Comparison of ENCODE assay signal across 21 cellular contexts in genomic region chr9:131449276-131449675, GRCh38. TPM values are rescaled to one million over a fixed set of nuclear protein-coding genes. Genes with fewer than 3 reads are reported as not detected.
A peak's percentile ranks its signal among the peaks of the same experiment; 100 is the strongest.
DNase-seq lines count a peak whose midpoint lies in the region; ATAC-seq and TF ChIP-seq lines count a peak whose summit lies in the region.
"Had no signal": no experiment of that assay in that cellular context is flagged by ENCODE, and none has a peak within 500 bp of the region (broad histone marks: within the 10 kb centered on the region; RNA-seq: fewer than 3 reads in every experiment).

No MANE protein-coding gene starts in this region.

- peak; percentile 59 for ATAC-seq in activated CD4-positive, alpha-beta T cell treated with anti-CD3 and anti-CD28 coated beads for 36 hours
- ATAC-seq in naive thymus-derived CD4-positive, alpha-beta T cell, result no peak
- no peak for ATAC-seq in PC-3
- ATAC-seq: left cardiac atrium had no signal

- H3K4me3 Mint-ChIP-seq in activated CD4-positive, alpha-beta T cell treated with anti-CD3 and anti-CD28 coated beads for 36 hours, result no peak overlapping the region
- H3K4me3 Mint-ChIP-seq in activated naive CD8-positive, alpha-beta T cell treated with anti-CD3 and anti-CD28 coated beads for 36 hours, result no peak overlapping the region
- no peak overlapping the region for H3K4me3 Mint-ChIP-seq in naive thymus-derived CD4-positive, alpha-beta T cell
- H3K4me3 Mint-ChIP-seq: neural progenitor cell had no signal

- no peak for TF ChIP-seq POLR2A in spleen (IDR thresholded peaks at IDR 0.05)

- no peaks in the 10 kb centered on the region for H3K27me3 Mint-ChIP-seq in activated CD4-positive, alpha-beta T cell treated with anti-CD3 and anti-CD28 coated beads for 36 hours
- H3K27me3 Mint-ChIP-seq in activated naive CD8-positive, alpha-beta T cell treated with anti-CD3 and anti-CD28 coated beads for 36 hours, result no peaks in the 10 kb centered on the region
- H3K27me3 Mint-ChIP-seq in naive thymus-derived CD4-positive, alpha-beta T cell, result no peaks in the 10 kb centered on the region
- H3K27me3 Mint-ChIP-seq: progenitor cell of endocrine pancreas had no signal

- H3F3A ChIP-seq in PC-3 (ENCODE audit: low read length, unreplicated experiment), result no peaks in the 10 kb centered on the region

- H3K36me3 Mint-ChIP-seq in activated CD4-positive, alpha-beta T cell treated with anti-CD3 and anti-CD28 coated beads for 36 hours (ENCODE audit: low read depth), result peaks cover 79% of the 10 kb centered on the region
- peaks cover 43% of the 10 kb centered on the region for H3K36me3 Mint-ChIP-seq in activated naive CD8-positive, alpha-beta T cell treated with anti-CD3 and anti-CD28 coated beads for 36 hours
- peaks cover 16 to 75% (median 35%) of the 10 kb centered on the region in 5 donors for H3K36me3 Mint-ChIP-seq in naive thymus-derived CD4-positive, alpha-beta T cell

- H3K9me3 ChIP-seq in HEK293 (ENCODE audit: control insufficient read depth, insufficient read depth, low read depth, low read length) (no peaks in the 10 kb centered on the region), spleen (no peaks in the 10 kb centered on the region), PC-3 (ENCODE audit: low read length) (no peaks in the 10 kb centered on the region)
- H3K9me3 ChIP-seq in naive thymus-derived CD4-positive, alpha-beta T cell (ENCODE audit: control insufficient read depth in 2 of 3, low read length in 3 of 3), result no peaks in the 10 kb centered on the region
- H3K9me3 ChIP-seq: BLaER1 treated with 17β-estradiol and CSF1 and Interleukin-3, amounts not matched to agents 10 nM and 100 nM; vagina had no signal

- H3K27ac Mint-ChIP-seq in activated CD4-positive, alpha-beta T cell treated with anti-CD3 and anti-CD28 coated beads for 36 hours, result peak overlapping the region; percentile 75
- H3K27ac Mint-ChIP-seq in activated naive CD8-positive, alpha-beta T cell treated with anti-CD3 and anti-CD28 coated beads for 36 hours, result peak overlapping the region; percentile 67
- peak overlapping the region in 7 of 9 donors; percentile 7 to 77 (median 38) for H3K27ac Mint-ChIP-seq in naive thymus-derived CD4-positive, alpha-beta T cell
- H3K27ac Mint-ChIP-seq: neural progenitor cell had no signal

- H3K4me1 ChIP-seq in HEK293 (ENCODE audit: control insufficient read depth, insufficient read depth, low read length) (0 out of 2 replicates have a peak, but pooled peaks cover 5% of the 10 kb centered on the region), spleen (peaks cover 0 to 5% (median 0%) of the 10 kb centered on the region in 6 donors), PC-3 (ENCODE audit: insufficient read depth, low read length) (no peaks in the 10 kb centered on the region)
- H3K4me1 ChIP-seq in naive thymus-derived CD4-positive, alpha-beta T cell (ENCODE audit: control insufficient read depth in 2 of 2, insufficient read depth in 2 of 2, low read length in 2 of 2), result no peaks in the 10 kb centered on the region
- H3K4me1 ChIP-seq: vagina had no signal

- H3K4me2 ChIP-seq in PC-3 (ENCODE audit: low read length), result no peak overlapping the region
- H3K4me2 ChIP-seq: BLaER1 treated with 17β-estradiol and CSF1 and Interleukin-3, amounts not matched to agents 10 nM and 100 nM; neural progenitor cell had no signal

- BruUV-seq in PC-3 (replicated peaks; lab: Mats Ljungman, UMichigan), result no TSS peak

- no peak overlapping the region for H3K9ac ChIP-seq in PC-3 (ENCODE audit: low read length)
- H3K9ac ChIP-seq: BLaER1 treated with 17β-estradiol and CSF1 and Interleukin-3, amounts not matched to agents 10 nM and 100 nM; neural progenitor cell had no signal

- H3K36me3 ChIP-seq in HEK293 (ENCODE audit: control insufficient read depth in 2 of 2, insufficient read depth in 1 of 2, low read length in 2 of 2) (peaks cover 75 to 94% of the 10 kb centered on the region in 2 experiments), spleen (peaks cover under 1 to 100% (median 86%) of the 10 kb centered on the region in 6 donors), PC-3 (ENCODE audit: low read depth, low read length) (peaks cover 37% of the 10 kb centered on the region)
- peaks cover 15 to 82% (median 23%) of the 10 kb centered on the region in 3 experiments for H3K36me3 ChIP-seq in naive thymus-derived CD4-positive, alpha-beta T cell (ENCODE audit: control insufficient read depth in 2 of 3, insufficient read depth in 3 of 3, low read length in 3 of 3)

- H2AFZ ChIP-seq in PC-3 (ENCODE audit: low read length), result no peak overlapping the region
- H2AFZ ChIP-seq: neural progenitor cell had no signal

- H4K20me1 ChIP-seq in PC-3 (ENCODE audit: low read length), result no peaks in the 10 kb centered on the region

- H3K9me2 ChIP-seq in PC-3 (replicated peaks; ENCODE audit: low read length), result no peaks in the 10 kb centered on the region

- H3K79me2 ChIP-seq in PC-3 (ENCODE audit: low read length), result no peaks in the 10 kb centered on the region

- TF ChIP-seq CTCF in HEK293 (tag by site-specific recombination; IDR thresholded peaks at IDR 0.05), result no peak
- TF ChIP-seq CTCF in spleen (IDR thresholded peaks at IDR 0.05 in 8 of 11, conservative IDR thresholded peaks at IDR 0.05 in 3 of 11), result no peak
- TF ChIP-seq CTCF in PC-3 (conservative IDR thresholded peaks at IDR 0.05; ENCODE audit: low read depth, low read length), result no peak

- H3K27ac ChIP-seq in HEK293 (ENCODE audit: extremely low read depth, low read depth, low read length), result no peak overlapping the region
- no peak overlapping the region for H3K27ac ChIP-seq in naive thymus-derived CD4-positive, alpha-beta T cell (ENCODE audit: low read depth, low read length)
- no peak overlapping the region for H3K27ac ChIP-seq in spleen
- no peak overlapping the region for H3K27ac ChIP-seq in PC-3 (ENCODE audit: low read length)
- H3K27ac ChIP-seq: BLaER1 treated with 17β-estradiol and CSF1 and Interleukin-3, amounts not matched to agents 10 nM and 100 nM; neural progenitor cell; vagina had no signal

- DNase-seq in activated CD4-positive, alpha-beta T cell treated with anti-CD3 and anti-CD28 coated beads for 36 hours, result no peak
- no peak for DNase-seq in activated CD4-positive, alpha-beta T cell treated with anti-CD3 and anti-CD28 coated beads, Interleukin-2, amount 50 U/mL, for 1 hour
- DNase-seq in activated naive CD8-positive, alpha-beta T cell treated with anti-CD3 and anti-CD28 coated beads for 36 hours, result no peak
- DNase-seq in naive thymus-derived CD4-positive, alpha-beta T cell, result no peak
- DNase-seq in spleen (no peak), T1000 (lab: John Stamatoyannopoulos, UW) (no peak), PC-3 (no peak)
- DNase-seq: DMS 273 treated with DMSO at 0.1 percent for 48 hours; dorsolateral prefrontal cortex; KBM-7; left cardiac atrium; NCI-H1048; NCI-H2081; NCI-H510A; stimulated activated CD4-positive, alpha-beta T cell treated with anti-CD3 and anti-CD28 coated beads, Interleukin-4, amount 100 ng/mL, for 1 hour; substantia nigra had no signal

- intact Hi-C loops in activated CD4-positive, alpha-beta T cell treated with anti-CD3 and anti-CD28 coated beads for 36 hours (cut with DNase I, micrococcal nuclease), result loop anchor here (2.0 to 5.0 kb wide), 2 partner anchors 42 to 50 kb away; no protein-coding TSS in a partner anchor
- intact Hi-C loops in naive thymus-derived CD4-positive, alpha-beta T cell (cut with micrococcal nuclease), result no loop called here
- intact Hi-C loops in spleen (cut with DNase I; ENCODE audit: low total_unique reads), result no loop called here
- intact Hi-C loops in PC-3 (cut with micrococcal nuclease), result no loop called here

- no peaks in the 10 kb centered on the region for H3K27me3 ChIP-seq in naive thymus-derived CD4-positive, alpha-beta T cell (ENCODE audit: control insufficient read depth in 2 of 2, insufficient read depth in 2 of 2, low read length in 2 of 2)
- H3K27me3 ChIP-seq in spleen (replicated peaks in 1 of 7) (no peaks in the 10 kb centered on the region), PC-3 (ENCODE audit: low read length) (no peaks in the 10 kb centered on the region)
- H3K27me3 ChIP-seq: BLaER1 treated with 17β-estradiol and CSF1 and Interleukin-3, amounts not matched to agents 10 nM and 100 nM; dorsolateral prefrontal cortex; neural progenitor cell; vagina had no signal

- H3K4me1 Mint-ChIP-seq in activated CD4-positive, alpha-beta T cell treated with anti-CD3 and anti-CD28 coated beads for 36 hours, result peaks cover 30% of the 10 kb centered on the region
- H3K4me1 Mint-ChIP-seq in activated naive CD8-positive, alpha-beta T cell treated with anti-CD3 and anti-CD28 coated beads for 36 hours, result peaks cover 24% of the 10 kb centered on the region
- H3K4me1 Mint-ChIP-seq in naive thymus-derived CD4-positive, alpha-beta T cell, result peaks cover 11 to 41% (median 28%) of the 10 kb centered on the region in 7 donors
- H3K4me1 Mint-ChIP-seq: neural progenitor cell had no signal

- H3K9me3 Mint-ChIP-seq in activated CD4-positive, alpha-beta T cell treated with anti-CD3 and anti-CD28 coated beads for 36 hours (ENCODE audit: low read depth), result no peaks in the 10 kb centered on the region
- no peaks in the 10 kb centered on the region for H3K9me3 Mint-ChIP-seq in activated naive CD8-positive, alpha-beta T cell treated with anti-CD3 and anti-CD28 coated beads for 36 hours
- no peaks in the 10 kb centered on the region for H3K9me3 Mint-ChIP-seq in naive thymus-derived CD4-positive, alpha-beta T cell
- H3K9me3 Mint-ChIP-seq: neural progenitor cell had no signal

- POLR2A ChIA-PET in activated CD4-positive, alpha-beta T cell treated with anti-CD3 and anti-CD28 coated beads for 36 hours (lab: Charles Lee), result no interaction called here
- POLR2A ChIA-PET in HEK293 (lab: Yijun Ruan, JAX), result no interaction called here
- POLR2A ChIA-PET in naive thymus-derived CD4-positive, alpha-beta T cell (lab: Charles Lee), result interaction anchor here (0.6 kb wide), 2 partner anchors 39 to 57 kb away, joined by 4 to 5 read pairs; no protein-coding TSS in a partner anchor
- POLR2A ChIA-PET in PC-3 (lab: Charles Lee; ENCODE audit: unreplicated experiment), result no interaction called here

- H3K4me3 ChIP-seq in HEK293 (ENCODE audit: low read depth, low read length) (no peak overlapping the region), spleen (no peak overlapping the region), PC-3 (ENCODE audit: low read length) (no peak overlapping the region)
- no peak overlapping the region for H3K4me3 ChIP-seq in naive thymus-derived CD4-positive, alpha-beta T cell (ENCODE audit: low read length)
- H3K4me3 ChIP-seq: BLaER1 treated with 17β-estradiol and CSF1 and Interleukin-3, amounts not matched to agents 10 nM and 100 nM; dorsolateral prefrontal cortex; neural progenitor cell; vagina had no signal

- CTCF ChIA-PET in activated CD4-positive, alpha-beta T cell treated with anti-CD3 and anti-CD28 coated beads for 36 hours (lab: Charles Lee), result interaction anchor here (1.6 kb wide), 1 partner anchor 10 kb away, joined by 6 read pairs; no protein-coding TSS in a partner anchor
- CTCF ChIA-PET in HEK293 (lab: Yijun Ruan, JAX), result no interaction called here
- CTCF ChIA-PET in naive thymus-derived CD4-positive, alpha-beta T cell (lab: Charles Lee), result no interaction called here
- CTCF ChIA-PET in PC-3 (lab: Charles Lee), result no interaction called here

RNA-seq across cellular contexts. Expression of gene POMT1, which starts 53.4 kb away (rescaled TPM):
- 10 to 100 TPM; 28.2 to 30.7 TPM for total RNA-seq in activated CD4-positive, alpha-beta T cell treated with anti-CD3 and anti-CD28 coated beads for 36 hours
- total RNA-seq in activated naive CD8-positive, alpha-beta T cell treated with anti-CD3 and anti-CD28 coated beads for 36 hours, result 10 to 100 TPM; 19.4 to 21.5 TPM
- 10 to 100 TPM; 40.0 to 55.8 (median 47.7) TPM for total RNA-seq in naive thymus-derived CD4-positive, alpha-beta T cell
- polyA plus RNA-seq in naive thymus-derived CD4-positive, alpha-beta T cell, result 10 to 100 TPM; 13.3 to 15.1 TPM
- total RNA-seq in spleen, result 10 to 100 TPM; 24.5 to 45.8 (median 30.0) TPM
- polyA plus RNA-seq in spleen, result 10 to 100 TPM; 20.4 to 66.5 (median 47.5) TPM
- total RNA-seq in PC-3 (2014; rRNA removed), result 24.1 and 30.4 TPM in 2 replicates

RNA-seq across cellular contexts. Expression of gene PRRC2B, which starts 55.4 kb away (rescaled TPM):
- 100 to 1,000 TPM; 151 to 184 TPM for total RNA-seq in activated CD4-positive, alpha-beta T cell treated with anti-CD3 and anti-CD28 coated beads for 36 hours
- total RNA-seq in activated naive CD8-positive, alpha-beta T cell treated with anti-CD3 and anti-CD28 coated beads for 36 hours, result 100 to 1,000 TPM; 128 to 135 TPM
- total RNA-seq in naive thymus-derived CD4-positive, alpha-beta T cell, result 100 to 1,000 TPM; 208 to 382 (median 272) TPM
- polyA plus RNA-seq in naive thymus-derived CD4-positive, alpha-beta T cell, result 10 to 100 TPM; 29.8 to 62.4 TPM
- total RNA-seq in spleen (100 to 1,000 TPM; 136 to 235 (median 186) TPM), PC-3 (2014; rRNA removed) (46.9 and 64.7 TPM in 2 replicates)
- polyA plus RNA-seq in spleen, result 10 to 100 TPM; 23.3 to 63.1 (median 31.4) TPM

Comparison
In these comparisons a context has a peak if more than half of its experiments do, and no peak if none do; other contexts are left out.
1. intact Hi-C loops: an anchor here in activated CD4-positive, alpha-beta T cell treated with anti-CD3 and anti-CD28 coated beads for 36 hours (2.0 to 5.0 kb wide); none called in naive thymus-derived CD4-positive, alpha-beta T cell, spleen and PC-3.